In genomic region chr1:11653616-11654570, GRCh38 we compare ENCODE assay signal across 8 cellular contexts. TPM values are rescaled to one million over a fixed set of nuclear protein-coding genes. Genes with fewer than 3 reads are reported as not detected.
A peak's percentile ranks its signal among the peaks of the same experiment; 100 is the strongest.
DNase-seq lines count a peak whose midpoint lies in the region; ATAC-seq and TF ChIP-seq lines count a peak whose summit lies in the region.

TSS of gene FBXO2 (minus strand) at chr1:11654429. CDS start at chr1:11654340, 89 bp downstream.

- H3K4me3 ChIP-seq in WI38 (ENCODE audit: low read depth, low read length) = peak within 1 kb of the TSS; percentile 60
- peak within 1 kb of the TSS; percentile 59 for H3K4me3 ChIP-seq in fibroblast of pulmonary artery (replicated peaks; ENCODE audit: low read depth, low read length)
- peak within 1 kb of the TSS; percentile 74 to 88 for H3K4me3 ChIP-seq in neuronal stem cell (ENCODE audit: low read length in 2 of 2)
- no peak within 1 kb of the TSS for H3K4me3 ChIP-seq in Karpas-422 (ENCODE audit: low read length)

- peak within 1 kb of the TSS; percentile 88 for H2BK15ac ChIP-seq in neuronal stem cell (ENCODE audit: low read length)

- H3K9me3 ChIP-seq in neuronal stem cell (replicated peaks in 1 of 2; ENCODE audit: control insufficient read depth in 2 of 2, insufficient read depth in 1 of 2, low read depth in 1 of 2, low read length in 2 of 2) (no peaks in the 10 kb centered on the region), Karpas-422 (ENCODE audit: low read length) (no peaks in the 10 kb centered on the region)

- H3K4me2 ChIP-seq in neuronal stem cell (ENCODE audit: insufficient read depth, low read length, poor library complexity, severe bottlenecking) (peak within 1 kb of the TSS; percentile 94), Karpas-422 (ENCODE audit: low read depth, low read length, poor library complexity, severe bottlenecking) (no peak within 1 kb of the TSS)

- H2AFZ ChIP-seq in neuronal stem cell (ENCODE audit: low read length) = peak within 1 kb of the TSS; percentile 94
- no peak within 1 kb of the TSS for H2AFZ ChIP-seq in Karpas-422 (ENCODE audit: low read length)

- H3K18ac ChIP-seq in neuronal stem cell (ENCODE audit: low read length) = peak within 1 kb of the TSS; percentile 92

- no peaks in the 10 kb centered on the region for H3K9me2 ChIP-seq in Karpas-422 (replicated peaks; ENCODE audit: insufficient read depth, low read length)

- peak within 1 kb of the TSS; percentile 96 for H2AK5ac ChIP-seq in neuronal stem cell (ENCODE audit: low read depth, low read length)

- no peaks in the 10 kb centered on the region for H3K79me2 ChIP-seq in Karpas-422 (ENCODE audit: low read length)

- peaks cover 4 to 54% (median 40%) of the 10 kb centered on the region in 3 experiments for H3K27me3 ChIP-seq in neuronal stem cell (ENCODE audit: control insufficient read depth in 3 of 3, insufficient read depth in 3 of 3, low read depth in 1 of 3, low read length in 3 of 3)
- no peaks in the 10 kb centered on the region for H3K27me3 ChIP-seq in Karpas-422 (ENCODE audit: low read length)

- H3K79me1 ChIP-seq in neuronal stem cell (ENCODE audit: low read depth, low read length) = no peaks in the 10 kb centered on the region

- H3K14ac ChIP-seq in neuronal stem cell (ENCODE audit: low read length) = peak within 1 kb of the TSS; percentile 94

- peak within 1 kb of the TSS; percentile 46 for H2BK5ac ChIP-seq in neuronal stem cell (ENCODE audit: low read length)

- H2BK120ac ChIP-seq in neuronal stem cell (ENCODE audit: low read depth, low read length) = no peak within 1 kb of the TSS

- H3K23ac ChIP-seq in neuronal stem cell (ENCODE audit: low read depth, low read length, poor library complexity) = no peak within 1 kb of the TSS

- TF ChIP-seq CTCF in C4-2B (conservative IDR thresholded peaks at IDR 0.05) (no peak), WI38 (IDR thresholded peaks at IDR 0.05; ENCODE audit: low read depth, low read length) (no peak), fibroblast of pulmonary artery (IDR thresholded peaks at IDR 0.05; ENCODE audit: low read length, missing control alignments) (no peak)

- WGBS in neuronal stem cell (ENCODE audit: extremely low coverage in 2 of 2, insufficient read length in 2 of 2, insufficient replicate concordance in 1 of 2), 2 donors = no CpG with 5 or more reads among the region's 71 CpGs

- DNase-seq in fibroblast of pulmonary artery (ENCODE audit: low read depth) (no peak), neuronal stem cell (ENCODE audit: low spot score) (peak; percentile 51), Karpas-422 (no peak), ureter (ENCODE audit: low spot score) (no peak)

- no peak within 1 kb of the TSS for H2BK12ac ChIP-seq in neuronal stem cell (ENCODE audit: low read length)

- H3K27ac ChIP-seq in C4-2B = peak within 1 kb of the TSS; percentile 52
- no peak within 1 kb of the TSS for H3K27ac ChIP-seq in neuronal stem cell (replicated peaks; ENCODE audit: low read length)
- H3K27ac ChIP-seq in Karpas-422 (ENCODE audit: low read length) = no peak within 1 kb of the TSS

- peak; percentile 16 for ATAC-seq in GM21825 (IDR thresholded peaks at IDR 0.05; ENCODE audit: unreplicated experiment)
- ATAC-seq in HG03097 (IDR thresholded peaks at IDR 0.05; ENCODE audit: low FRiP score, unreplicated experiment) = no peak

- peaks cover 5 to 9% of the 10 kb centered on the region in 2 donors for H3K36me3 ChIP-seq in neuronal stem cell (replicated peaks in 1 of 2; ENCODE audit: control insufficient read depth in 2 of 2, insufficient read depth in 2 of 2, low read length in 2 of 2)
- no peaks in the 10 kb centered on the region for H3K36me3 ChIP-seq in Karpas-422 (ENCODE audit: insufficient read depth, low read length)

- H3K9ac ChIP-seq in neuronal stem cell (ENCODE audit: low read depth, low read length, poor library complexity) = peak within 1 kb of the TSS; percentile 80
- no peak within 1 kb of the TSS for H3K9ac ChIP-seq in Karpas-422 (ENCODE audit: low read length)

- no peak within 1 kb of the TSS for H4K8ac ChIP-seq in neuronal stem cell (ENCODE audit: low read depth, low read length)

- H3K4ac ChIP-seq in neuronal stem cell (ENCODE audit: low read length) = no peak within 1 kb of the TSS

- H3K4me1 ChIP-seq in neuronal stem cell (ENCODE audit: control insufficient read depth in 2 of 2, insufficient read depth in 1 of 2, low read depth in 1 of 2, low read length in 2 of 2) (peaks cover 7 to 20% of the 10 kb centered on the region in 2 donors), Karpas-422 (ENCODE audit: low read length) (peaks cover 10% of the 10 kb centered on the region)

- H4K20me1 ChIP-seq in Karpas-422 (ENCODE audit: insufficient read depth, low read depth, low read length) = no peaks in the 10 kb centered on the region

- no peak within 1 kb of the TSS for H4K91ac ChIP-seq in neuronal stem cell (ENCODE audit: low read depth, low read length, poor library complexity)

RNA-seq across cellular contexts. Expression of gene FBXO2, which starts in this region (rescaled TPM):
- 7.1 TPM for polyA plus RNA-seq in neuronal stem cell (2013, experiment 1 of 2)
- polyA plus RNA-seq in neuronal stem cell (2013, experiment 2 of 2) = 7.2 TPM
- total RNA-seq in Karpas-422 (2014; rRNA removed; shearing (Covaris generic); ENCODE audit: low replicate concordance) = not detected in 2 replicates
- 3.5 TPM for total RNA-seq in ureter
